ENCODE assay signal across 24 cellular contexts in genomic region chr22:23150762-23151161, GRCh38. TPM values are rescaled to one million over a fixed set of nuclear protein-coding genes. Genes with fewer than 3 reads are reported as not detected.
"Had no signal": no experiment of that assay in that cellular context is flagged by ENCODE, and none has a peak within 500 bp of the region (broad histone marks: within the 10 kb centered on the region; RNA-seq: fewer than 3 reads in every experiment).

No MANE protein-coding gene starts in this region.

- ATAC-seq: activated CD8-positive, alpha-beta T cell treated with anti-CD3 and anti-CD28 coated beads, Interleukin-2, amount 10 ng/mL, durations not matched to agents 7 days and 5 days; activated naive CD8-positive, alpha-beta T cell treated with anti-CD3 and anti-CD28 coated beads, Interleukin-2, amount 50 U/mL, for 24 hours; left lobe of liver had no signal

- H3K27ac ChIP-seq: dorsolateral prefrontal cortex, parathyroid adenoma, sigmoid colon, SK-N-MC, testis had no signal

- H3K4me3 ChIP-seq: dorsolateral prefrontal cortex, sigmoid colon, SK-N-MC, testis had no signal

- H3K79me2 ChIP-seq: parathyroid adenoma had no signal

- H3K36me3 Mint-ChIP-seq: activated naive CD4-positive, alpha-beta T cell treated with anti-CD3 and anti-CD28 coated beads, Interleukin-2, amount 10 ng/mL, durations not matched to agents 7 days and 5 days had no signal

- H3K27me3 ChIP-seq: dorsolateral prefrontal cortex, sigmoid colon, testis had no signal

- H3K4me3 Mint-ChIP-seq: activated CD4-positive, alpha-beta T cell treated with anti-CD3 and anti-CD28 coated beads, Interleukin-2, amount 10 ng/mL, durations not matched to agents 24 days and 14 days; activated CD8-positive, alpha-beta T cell treated with anti-CD3 and anti-CD28 coated beads, Interleukin-2, amount 10 ng/mL, durations not matched to agents 7 days and 5 days; activated naive CD4-positive, alpha-beta T cell treated with anti-CD3 and anti-CD28 coated beads, Interleukin-2, amount 10 ng/mL, durations not matched to agents 7 days and 5 days; activated naive CD8-positive, alpha-beta T cell treated with anti-CD3 and anti-CD28 coated beads, Interleukin-2, amount 50 U/mL, for 24 hours; brain; endodermal cell; T-helper 2 cell treated with Interferon-gamma antibody and Interleukin-4, amounts not matched to agents 5 μg/mL and 100 μg/mL, for 36 hours; type B pancreatic cell had no signal

- H3K9me3 Mint-ChIP-seq: activated CD4-positive, alpha-beta T cell treated with anti-CD3 and anti-CD28 coated beads, Interleukin-2, amount 10 ng/mL, durations not matched to agents 24 days and 14 days; activated naive CD4-positive, alpha-beta T cell treated with anti-CD3 and anti-CD28 coated beads, Interleukin-2, amount 10 ng/mL, durations not matched to agents 7 days and 5 days; activated naive CD8-positive, alpha-beta T cell treated with anti-CD3 and anti-CD28 coated beads, Interleukin-2, amount 50 U/mL, for 24 hours; brain; endodermal cell; T-helper 2 cell treated with Interferon-gamma antibody and Interleukin-4, amounts not matched to agents 5 μg/mL and 100 μg/mL, for 36 hours; type B pancreatic cell had no signal

- H3K9me3 ChIP-seq: sigmoid colon, testis had no signal

- H3K27ac Mint-ChIP-seq: activated CD4-positive, alpha-beta T cell treated with anti-CD3 and anti-CD28 coated beads, Interleukin-2, amount 10 ng/mL, durations not matched to agents 24 days and 14 days; activated CD8-positive, alpha-beta T cell treated with anti-CD3 and anti-CD28 coated beads, Interleukin-2, amount 10 ng/mL, durations not matched to agents 7 days and 5 days; activated naive CD4-positive, alpha-beta T cell treated with anti-CD3 and anti-CD28 coated beads, Interleukin-2, amount 10 ng/mL, durations not matched to agents 7 days and 5 days; activated naive CD8-positive, alpha-beta T cell treated with anti-CD3 and anti-CD28 coated beads, Interleukin-2, amount 50 U/mL, for 24 hours; endodermal cell; T-helper 2 cell treated with Interferon-gamma antibody and Interleukin-4, amounts not matched to agents 5 μg/mL and 100 μg/mL, for 36 hours had no signal

- H2AFZ ChIP-seq: parathyroid adenoma had no signal

- DNase-seq: activated CD4-positive, alpha-beta T cell treated with anti-CD3 and anti-CD28 coated beads, Interleukin-2, amount 10 ng/mL, durations not matched to agents 24 days and 14 days; activated CD8-positive, alpha-beta T cell treated with anti-CD3 and anti-CD28 coated beads, Interleukin-2, amount 10 ng/mL, durations not matched to agents 7 days and 5 days; activated effector memory CD4-positive, alpha-beta T cell treated with Interleukin-2 at 50 U/mL for 16 hours; activated naive CD4-positive, alpha-beta T cell treated with anti-CD3 and anti-CD28 coated beads, Interleukin-2, amount 10 ng/mL, durations not matched to agents 7 days and 5 days; activated naive CD8-positive, alpha-beta T cell treated with anti-CD3 and anti-CD28 coated beads, Interleukin-2, amount 50 U/mL, for 24 hours; activated T-cell treated with anti-CD3 and anti-CD28 coated beads, Interleukin-2, amount 50 U/mL, for 48 hours; anterior cingulate cortex; caudate nucleus; dorsolateral prefrontal cortex; endodermal cell; foreskin melanocyte; hypothalamus; midbrain; sigmoid colon; stimulated activated CD4-positive, alpha-beta T cell treated with anti-CD3 and anti-CD28 coated beads, Interleukin-4, amount 100 ng/mL, for 4 hours; testis had no signal

- H3K9ac ChIP-seq: parathyroid adenoma had no signal

- H3K27me3 Mint-ChIP-seq: activated naive CD8-positive, alpha-beta T cell treated with anti-CD3 and anti-CD28 coated beads, Interleukin-2, amount 50 U/mL, for 24 hours; brain; type B pancreatic cell had no signal

- FAIRE-seq: keratinocyte had no signal

RNA-seq across cellular contexts. Expression of gene RAB36, which starts 5.5 kb away (rescaled TPM):
- total RNA-seq: activated CD4-positive, alpha-beta T cell treated with anti-CD3 and anti-CD28 coated beads, Interleukin-2, amount 10 ng/mL, durations not matched to agents 24 days and 14 days had no signal

RNA-seq across cellular contexts. Expression of gene RSPH14, which starts 9.0 kb away (rescaled TPM):
- total RNA-seq: activated CD4-positive, alpha-beta T cell treated with anti-CD3 and anti-CD28 coated beads, Interleukin-2, amount 10 ng/mL, durations not matched to agents 24 days and 14 days; lung microvascular endothelial cell had no signal
- polyA plus RNA-seq: keratinocyte had no signal
